In the genomic region with DNA sequence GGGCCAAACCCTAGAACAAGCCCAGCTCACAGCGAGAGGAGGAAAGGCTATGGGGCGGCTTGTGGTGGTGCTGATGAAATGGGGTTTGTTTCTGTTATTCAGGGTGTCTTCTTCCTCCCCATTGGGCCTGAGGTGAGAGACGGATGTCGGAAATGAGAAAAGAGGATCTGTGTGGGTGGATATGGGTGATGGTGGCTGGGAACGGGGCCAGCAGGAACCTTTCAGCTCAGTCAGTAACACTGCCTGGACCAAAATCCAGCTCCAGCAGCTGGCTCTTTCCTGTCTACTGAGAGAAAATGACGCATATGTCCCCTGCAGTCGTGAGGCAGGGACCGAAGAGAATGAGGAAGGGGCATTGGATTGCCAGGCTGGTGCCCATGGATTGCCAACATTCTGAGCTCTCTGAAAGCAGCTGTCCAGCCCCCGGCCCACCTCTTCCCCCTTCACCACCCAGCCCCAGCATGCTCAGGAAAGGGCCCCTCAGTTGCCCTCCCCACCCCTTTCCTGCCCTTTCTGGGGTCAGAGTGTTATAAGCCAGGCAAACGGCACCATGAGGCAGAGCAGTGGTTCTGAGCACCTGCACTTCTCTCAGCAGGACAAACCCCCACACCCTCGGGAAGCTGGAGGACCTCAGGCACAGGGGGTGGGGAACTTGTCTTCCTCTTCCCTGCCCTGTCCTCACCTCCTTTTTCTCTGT, we compare ENCODE assay signal across 11 cellular contexts. TPM values are rescaled to one million over a fixed set of nuclear protein-coding genes. Genes with fewer than 3 reads are reported as not detected.
A peak's percentile ranks its signal among the peaks of the same experiment; 100 is the strongest.
DNase-seq lines count a peak whose midpoint lies in the region; ATAC-seq and TF ChIP-seq lines count a peak whose summit lies in the region.
"Had no signal": no experiment of that assay in that cellular context is flagged by ENCODE, and none has a peak within 500 bp of the region (broad histone marks: within the 10 kb centered on the region; RNA-seq: fewer than 3 reads in every experiment).

No MANE protein-coding gene starts in this region.

- H3K4me3 Mint-ChIP-seq in CD8-positive, alpha-beta T cell = peak overlapping the region; percentile 24
- no peak overlapping the region for H3K4me3 Mint-ChIP-seq in activated T-cell treated with anti-CD3 and anti-CD28 coated beads, Interleukin-2, amount 50 U/mL, for 4 hours
- peak overlapping the region; percentile 35 for H3K4me3 Mint-ChIP-seq in natural killer cell
- H3K4me3 Mint-ChIP-seq: CD8-positive, alpha-beta memory T cell; GM23338 had no signal

- H3K4me3 ChIP-seq in CD8-positive, alpha-beta T cell (ENCODE audit: low read depth, low read length) = no peak overlapping the region
- H3K4me3 ChIP-seq: body of pancreas, GM23338 had no signal

- no peak overlapping the region for H3K27ac ChIP-seq in CD8-positive, alpha-beta T cell (ENCODE audit: low read depth, low read length)
- H3K27ac ChIP-seq: body of pancreas had no signal

- intact Hi-C loops in CD8-positive, alpha-beta T cell (cut with DNase I, micrococcal nuclease) = no loop called here
- intact Hi-C loops in natural killer cell (cut with micrococcal nuclease) = no loop called here

- no peak overlapping the region for H3K27ac Mint-ChIP-seq in CD8-positive, alpha-beta T cell
- peak overlapping the region; percentile 45 to 69 for H3K27ac Mint-ChIP-seq in natural killer cell
- H3K27ac Mint-ChIP-seq: GM23338 had no signal

- TF ChIP-seq CTCF in CD8-positive, alpha-beta T cell (IDR thresholded peaks at IDR 0.05) = no peak
- TF ChIP-seq CTCF in natural killer cell (IDR thresholded peaks at IDR 0.05) = no peak

- H3K9me3 Mint-ChIP-seq in CD8-positive, alpha-beta T cell = no peaks in the 10 kb centered on the region
- no peaks in the 10 kb centered on the region for H3K9me3 Mint-ChIP-seq in activated T-cell treated with anti-CD3 and anti-CD28 coated beads, Interleukin-2, amount 50 U/mL, for 4 hours
- H3K9me3 Mint-ChIP-seq in natural killer cell = no peaks in the 10 kb centered on the region
- H3K9me3 Mint-ChIP-seq: CD8-positive, alpha-beta memory T cell; GM23338 had no signal

- POLR2A ChIA-PET in CD8-positive, alpha-beta T cell (lab: Charles Lee) = no interaction called here

- peaks cover 9% of the 10 kb centered on the region for H3K4me1 ChIP-seq in CD8-positive, alpha-beta T cell (ENCODE audit: insufficient read depth, low read length)
- H3K4me1 ChIP-seq: body of pancreas had no signal

- ATAC-seq in CD8-positive, alpha-beta T cell = no peak
- ATAC-seq in GM18511 (IDR thresholded peaks at IDR 0.05; ENCODE audit: unreplicated experiment) = peak; percentile 63
- peak; percentile 48 to 53 for ATAC-seq in activated T-cell treated with anti-CD3 and anti-CD28 coated beads, Interleukin-2, amount 50 U/mL, for 4 hours
- ATAC-seq in natural killer cell = peak; percentile 42 to 71 (median 50)
- ATAC-seq: body of pancreas, GM23338 had no signal

- CTCF ChIA-PET in CD8-positive, alpha-beta T cell (lab: Charles Lee) = interaction anchor here (1.0 kb wide), 1 partner anchor 192 kb away, joined by 3 read pairs; no protein-coding TSS in a partner anchor

- no peaks in the 10 kb centered on the region for H3K27me3 Mint-ChIP-seq in CD8-positive, alpha-beta T cell (ENCODE audit: low read depth)
- H3K27me3 Mint-ChIP-seq in activated T-cell treated with anti-CD3 and anti-CD28 coated beads, Interleukin-2, amount 50 U/mL, for 4 hours (ENCODE audit: low read depth) = no peaks in the 10 kb centered on the region
- H3K27me3 Mint-ChIP-seq in natural killer cell (ENCODE audit: low read depth in 2 of 2) = no peaks in the 10 kb centered on the region

- H3K36me3 Mint-ChIP-seq in CD8-positive, alpha-beta T cell = peaks cover 10% of the 10 kb centered on the region
- H3K36me3 Mint-ChIP-seq in activated T-cell treated with anti-CD3 and anti-CD28 coated beads, Interleukin-2, amount 50 U/mL, for 4 hours (ENCODE audit: insufficient read depth) = peaks cover 5% of the 10 kb centered on the region
- no peaks in the 10 kb centered on the region for H3K36me3 Mint-ChIP-seq in natural killer cell

- no peak for DNase-seq in CD8-positive, alpha-beta T cell
- DNase-seq in activated T-cell treated with anti-CD3 and anti-CD28 coated beads, Interleukin-2, amount 50 U/mL, for 4 hours = no peak
- no peak for DNase-seq in natural killer cell
- DNase-seq in cerebellar nuclear complex (lab: John Stamatoyannopoulos, UW) = no peak
- DNase-seq in dedifferentiated amniotic fluid mesenchymal stem cell (ENCODE audit: extremely low spot score) = no peak
- no peak for DNase-seq in SHP77 (lab: John Stamatoyannopoulos, UW)
- DNase-seq: MM.1S had no signal

- H3K9me3 ChIP-seq in CD8-positive, alpha-beta T cell (ENCODE audit: low read length) = no peaks in the 10 kb centered on the region
- H3K9me3 ChIP-seq: body of pancreas had no signal

- peaks cover 11% of the 10 kb centered on the region for H3K4me1 Mint-ChIP-seq in CD8-positive, alpha-beta T cell (ENCODE audit: low read depth)
- peaks cover 15% of the 10 kb centered on the region for H3K4me1 Mint-ChIP-seq in activated T-cell treated with anti-CD3 and anti-CD28 coated beads, Interleukin-2, amount 50 U/mL, for 4 hours (ENCODE audit: low read depth)
- peaks cover 25 to 44% of the 10 kb centered on the region in 2 donors for H3K4me1 Mint-ChIP-seq in natural killer cell

- H3K36me3 ChIP-seq in CD8-positive, alpha-beta T cell (ENCODE audit: insufficient read depth, low read length) = no peaks in the 10 kb centered on the region

- H3K27me3 ChIP-seq in CD8-positive, alpha-beta T cell (ENCODE audit: insufficient read depth, low read length) = no peaks in the 10 kb centered on the region
- H3K27me3 ChIP-seq: body of pancreas had no signal

RNA-seq across cellular contexts. Expression of a gene that starts 4.0 kb away (rescaled TPM):
- 1 to 10 TPM; 2.5 to 3.2 TPM for total RNA-seq in CD8-positive, alpha-beta T cell
- total RNA-seq in activated T-cell treated with anti-CD3 and anti-CD28 coated beads, Interleukin-2, amount 50 U/mL, for 4 hours = 1 to 10 TPM; 3.2 to 5.1 (median 4.1) TPM
- 1 to 10 TPM; 4.3 to 6.6 (median 6.2) TPM for total RNA-seq in natural killer cell

RNA-seq across cellular contexts. Expression of a gene that starts 44.2 kb away (rescaled TPM):
- 10 to 100 TPM; 14.2 to 17.1 TPM for total RNA-seq in CD8-positive, alpha-beta T cell
- total RNA-seq in activated T-cell treated with anti-CD3 and anti-CD28 coated beads, Interleukin-2, amount 50 U/mL, for 4 hours = 10 to 100 TPM; 54.7 to 56.2 (median 55.7) TPM
- total RNA-seq in natural killer cell = 10 to 100 TPM; 13.4 to 22.9 (median 18.8) TPM

RNA-seq across cellular contexts. Expression of a gene that starts 44.3 kb away (rescaled TPM):
- 10 to 100 TPM; 24.9 to 25.7 TPM for total RNA-seq in CD8-positive, alpha-beta T cell
- total RNA-seq in activated T-cell treated with anti-CD3 and anti-CD28 coated beads, Interleukin-2, amount 50 U/mL, for 4 hours = 1 to 10 TPM; 5.9 to 7.7 (median 7.6) TPM
- 10 to 100 TPM in 1 of 3 donors, 1 to 10 TPM in 2; 9.5 to 10.7 (median 9.5) TPM for total RNA-seq in natural killer cell
